In genomic region chr15:91302588-91303439, GRCh38 we compare ENCODE assay signal across 8 cellular contexts.
DNase-seq lines count a peak whose midpoint lies in the region; ATAC-seq and TF ChIP-seq lines count a peak whose summit lies in the region.

No MANE protein-coding gene starts in this region.

- peaks cover 67% of the 10 kb centered on the region for H3K27me3 Mint-ChIP-seq in activated CD8-positive, alpha-beta memory T cell treated with anti-CD3 and anti-CD28 coated beads, Interleukin-2, amount 10 ng/mL, durations not matched to agents 7 days and 5 days
- H3K27me3 Mint-ChIP-seq in activated CD4-positive, alpha-beta T cell treated with anti-CD3 and anti-CD28 coated beads, Interleukin-2, amount 10 ng/mL, durations not matched to agents 7 days and 5 days, result peaks cover 44% of the 10 kb centered on the region

- no peak overlapping the region for H3K9ac ChIP-seq in parathyroid adenoma

- ATAC-seq in activated CD8-positive, alpha-beta memory T cell treated with anti-CD3 and anti-CD28 coated beads, Interleukin-2, amount 10 ng/mL, durations not matched to agents 7 days and 5 days, result peak; percentile 73
- ATAC-seq in HG03095 (IDR thresholded peaks at IDR 0.05; ENCODE audit: unreplicated experiment) (peak; percentile 68), HG03432 (IDR thresholded peaks at IDR 0.05; ENCODE audit: unreplicated experiment) (no peak)

- H3K4me1 ChIP-seq in parathyroid adenoma, result no peaks in the 10 kb centered on the region

- H2AFZ ChIP-seq in parathyroid adenoma, result no peak overlapping the region

- no peak overlapping the region for H3K27ac ChIP-seq in parathyroid adenoma

- no peak overlapping the region for H3K4me3 ChIP-seq in parathyroid adenoma (ENCODE audit: low read depth, low read length)

- H3K27ac Mint-ChIP-seq in activated CD8-positive, alpha-beta memory T cell treated with anti-CD3 and anti-CD28 coated beads, Interleukin-2, amount 10 ng/mL, durations not matched to agents 7 days and 5 days, result no peak overlapping the region
- H3K27ac Mint-ChIP-seq in activated CD4-positive, alpha-beta T cell treated with anti-CD3 and anti-CD28 coated beads, Interleukin-2, amount 10 ng/mL, durations not matched to agents 7 days and 5 days, result no peak overlapping the region

- peaks cover 10% of the 10 kb centered on the region for H3K4me1 Mint-ChIP-seq in activated CD8-positive, alpha-beta memory T cell treated with anti-CD3 and anti-CD28 coated beads, Interleukin-2, amount 10 ng/mL, durations not matched to agents 7 days and 5 days
- peaks cover 42% of the 10 kb centered on the region for H3K4me1 Mint-ChIP-seq in activated CD4-positive, alpha-beta T cell treated with anti-CD3 and anti-CD28 coated beads, Interleukin-2, amount 10 ng/mL, durations not matched to agents 7 days and 5 days

- no peaks in the 10 kb centered on the region for H3K27me3 ChIP-seq in parathyroid adenoma (ENCODE audit: control insufficient read depth, insufficient read depth, low read length)

- no peaks in the 10 kb centered on the region for H3K9me3 ChIP-seq in parathyroid adenoma (ENCODE audit: control insufficient read depth, low read length)

- peak; percentile 63 for TF ChIP-seq CTCF in parathyroid adenoma (IDR thresholded peaks at IDR 0.05)

- DNase-seq in activated CD8-positive, alpha-beta memory T cell treated with anti-CD3 and anti-CD28 coated beads, Interleukin-2, amount 10 ng/mL, durations not matched to agents 7 days and 5 days, result peak; percentile 50
- no peak for DNase-seq in activated CD8-positive, alpha-beta memory T cell treated with anti-CD3 and anti-CD28 coated beads, Interleukin-2, amount 50 U/mL, for 48 hours
- DNase-seq in NCI-H2227 (lab: John Stamatoyannopoulos, UW; ENCODE audit: unreplicated experiment) (peak; percentile 82), germinal center (ENCODE audit: low spot score) (peak; percentile 50)
- DNase-seq in activated CD4-positive, alpha-beta T cell treated with anti-CD3 and anti-CD28 coated beads, Interleukin-2, amount 10 ng/mL, durations not matched to agents 7 days and 5 days, result peak; percentile 34

- POLR2A ChIA-PET in activated CD4-positive, alpha-beta T cell treated with anti-CD3 and anti-CD28 coated beads, Interleukin-2, amount 10 ng/mL, durations not matched to agents 7 days and 5 days (lab: Charles Lee), result no interaction called here

- no peaks in the 10 kb centered on the region for H3K9me3 Mint-ChIP-seq in activated CD8-positive, alpha-beta memory T cell treated with anti-CD3 and anti-CD28 coated beads, Interleukin-2, amount 10 ng/mL, durations not matched to agents 7 days and 5 days (ENCODE audit: low read depth)
- H3K9me3 Mint-ChIP-seq in activated CD4-positive, alpha-beta T cell treated with anti-CD3 and anti-CD28 coated beads, Interleukin-2, amount 10 ng/mL, durations not matched to agents 7 days and 5 days, result no peaks in the 10 kb centered on the region

- no peaks in the 10 kb centered on the region for H3K79me2 ChIP-seq in parathyroid adenoma

- H3K4me2 ChIP-seq in parathyroid adenoma (ENCODE audit: low read length), result no peak overlapping the region

- no peaks in the 10 kb centered on the region for H3K36me3 Mint-ChIP-seq in activated CD8-positive, alpha-beta memory T cell treated with anti-CD3 and anti-CD28 coated beads, Interleukin-2, amount 10 ng/mL, durations not matched to agents 7 days and 5 days
- no peaks in the 10 kb centered on the region for H3K36me3 Mint-ChIP-seq in activated CD4-positive, alpha-beta T cell treated with anti-CD3 and anti-CD28 coated beads, Interleukin-2, amount 10 ng/mL, durations not matched to agents 7 days and 5 days (ENCODE audit: low read depth)

- no peak overlapping the region for H3K4me3 Mint-ChIP-seq in activated CD8-positive, alpha-beta memory T cell treated with anti-CD3 and anti-CD28 coated beads, Interleukin-2, amount 10 ng/mL, durations not matched to agents 7 days and 5 days
- H3K4me3 Mint-ChIP-seq in activated CD4-positive, alpha-beta T cell treated with anti-CD3 and anti-CD28 coated beads, Interleukin-2, amount 10 ng/mL, durations not matched to agents 7 days and 5 days, result no peak overlapping the region

- CTCF ChIA-PET in activated CD8-positive, alpha-beta memory T cell treated with anti-CD3 and anti-CD28 coated beads, Interleukin-2, amount 10 ng/mL, durations not matched to agents 7 days and 5 days (lab: Charles Lee), result interaction anchor here (0.7 to 4.3 kb wide), 29 partner anchors 9 to 775 kb away, joined by 3 to 24 read pairs (median 4); no protein-coding TSS in a partner anchor
- CTCF ChIA-PET in activated CD4-positive, alpha-beta T cell treated with anti-CD3 and anti-CD28 coated beads, Interleukin-2, amount 10 ng/mL, durations not matched to agents 7 days and 5 days (lab: Charles Lee), result interaction anchor here (0.6 to 1.7 kb wide), 13 partner anchors 9 to 1285 kb away, joined by 3 to 8 read pairs (median 3); no protein-coding TSS in a partner anchor

- no peaks in the 10 kb centered on the region for H3K36me3 ChIP-seq in parathyroid adenoma (ENCODE audit: control insufficient read depth, insufficient read depth, low read length)
